Comparison of ENCODE assay signal across 22 cellular contexts in genomic region chr7:35699906-35700305, GRCh38.
"Had no signal": no experiment of that assay in that cellular context is flagged by ENCODE, and none has a peak within 500 bp of the region (broad histone marks: within the 10 kb centered on the region; RNA-seq: fewer than 3 reads in every experiment).

No MANE protein-coding gene starts in this region.

- H3K4me3 ChIP-seq: cardiac muscle cell, esophagus squamous epithelium, mucosa of descending colon, neural progenitor cell, suprapubic skin, transverse colon, uterus had no signal

- H3K4me3 Mint-ChIP-seq: activated naive CD4-positive, alpha-beta T cell treated with anti-CD3 and anti-CD28 coated beads, Interleukin-2, amount 50 U/mL, for 24 hours; dendritic cell treated with granulocyte-macrophage colony-stimulating factor and Interleukin-4, amounts not matched to agents 40 ng/mL and 50 ng/mL, for 4 days; neural progenitor cell; stimulated activated naive CD8-positive, alpha-beta T cell treated with anti-CD3 and anti-CD28 coated beads, Interleukin-15, amount 100 ng/mL, for 72 hours; WTC11 had no signal

- DNase-seq: activated CD4-positive, alpha-beta T cell treated with anti-CD3 and anti-CD28 coated beads for 48 hours; activated effector memory CD4-positive, alpha-beta T cell treated with anti-CD3 and anti-CD28 coated beads, Interleukin-2, amount 50 U/mL, for 16 hours; amygdala; effector CD8-positive, alpha-beta T cell; esophagus squamous epithelium; left ventricle myocardium superior; mesenchymal stem cell; mucosa of descending colon; naive B cell; stimulated activated CD4-positive, alpha-beta T cell treated with anti-CD3 and anti-CD28 coated beads, Interleukin-12 subunit alpha, Interleukin-12 subunit beta, amount 100 ng/mL, for 4 hours; stimulated activated CD4-positive, alpha-beta T cell treated with anti-CD3 and anti-CD28 coated beads, Interleukin-1b, Interleukin-23, amount 100 ng/mL, for 48 hours; stimulated activated CD8-positive, alpha-beta memory T cell treated with anti-CD3 and anti-CD28 coated beads, Interleukin-4, amount 100 ng/mL, for 48 hours; stimulated activated naive CD8-positive, alpha-beta T cell treated with anti-CD3 and anti-CD28 coated beads, Interleukin-15, amount 100 ng/mL, for 72 hours; transverse colon; uterus had no signal

- H3K27me3 Mint-ChIP-seq: activated naive CD4-positive, alpha-beta T cell treated with anti-CD3 and anti-CD28 coated beads, Interleukin-2, amount 50 U/mL, for 24 hours; dendritic cell treated with granulocyte-macrophage colony-stimulating factor and Interleukin-4, amounts not matched to agents 40 ng/mL and 50 ng/mL, for 4 days; naive B cell; progenitor cell of endocrine pancreas; stimulated activated naive CD8-positive, alpha-beta T cell treated with anti-CD3 and anti-CD28 coated beads, Interleukin-15, amount 100 ng/mL, for 72 hours had no signal

- H3K9me3 Mint-ChIP-seq: activated naive CD4-positive, alpha-beta T cell treated with anti-CD3 and anti-CD28 coated beads, Interleukin-2, amount 50 U/mL, for 24 hours; dendritic cell treated with granulocyte-macrophage colony-stimulating factor and Interleukin-4, amounts not matched to agents 40 ng/mL and 50 ng/mL, for 4 days; naive B cell; neural progenitor cell; stimulated activated naive CD8-positive, alpha-beta T cell treated with anti-CD3 and anti-CD28 coated beads, Interleukin-15, amount 100 ng/mL, for 72 hours had no signal

- ATAC-seq: left ventricle myocardium superior, mucosa of descending colon, WTC11 had no signal

- H3K27ac Mint-ChIP-seq: activated naive CD4-positive, alpha-beta T cell treated with anti-CD3 and anti-CD28 coated beads, Interleukin-2, amount 50 U/mL, for 24 hours; dendritic cell treated with granulocyte-macrophage colony-stimulating factor and Interleukin-4, amounts not matched to agents 40 ng/mL and 50 ng/mL, for 4 days; naive B cell; neural progenitor cell; progenitor cell of endocrine pancreas; stimulated activated naive CD8-positive, alpha-beta T cell treated with anti-CD3 and anti-CD28 coated beads, Interleukin-15, amount 100 ng/mL, for 72 hours; WTC11 had no signal

- H3K36me3 ChIP-seq: cardiac muscle cell, neural progenitor cell, suprapubic skin, transverse colon, uterus had no signal

- H3K27me3 ChIP-seq: cardiac muscle cell, esophagus squamous epithelium, neural progenitor cell, suprapubic skin, transverse colon, uterus had no signal
